Comparison of ENCODE assay signal across 1 cellular context in genomic region chr10:50623299-50624153, GRCh38.
TF ChIP-seq lines count a peak whose summit lies in the region.

Gene SGMS1 (minus strand): TSS chr10:50623956. CDS start chr10:50344114, 279,842 bp downstream.

TF ChIP-seq in HepG2, 621 proteins besides CTCF, POLR2A, EP300 and RAD21 (continued from another document and continues in another):
- TF ChIP-seq, protein P1, sequence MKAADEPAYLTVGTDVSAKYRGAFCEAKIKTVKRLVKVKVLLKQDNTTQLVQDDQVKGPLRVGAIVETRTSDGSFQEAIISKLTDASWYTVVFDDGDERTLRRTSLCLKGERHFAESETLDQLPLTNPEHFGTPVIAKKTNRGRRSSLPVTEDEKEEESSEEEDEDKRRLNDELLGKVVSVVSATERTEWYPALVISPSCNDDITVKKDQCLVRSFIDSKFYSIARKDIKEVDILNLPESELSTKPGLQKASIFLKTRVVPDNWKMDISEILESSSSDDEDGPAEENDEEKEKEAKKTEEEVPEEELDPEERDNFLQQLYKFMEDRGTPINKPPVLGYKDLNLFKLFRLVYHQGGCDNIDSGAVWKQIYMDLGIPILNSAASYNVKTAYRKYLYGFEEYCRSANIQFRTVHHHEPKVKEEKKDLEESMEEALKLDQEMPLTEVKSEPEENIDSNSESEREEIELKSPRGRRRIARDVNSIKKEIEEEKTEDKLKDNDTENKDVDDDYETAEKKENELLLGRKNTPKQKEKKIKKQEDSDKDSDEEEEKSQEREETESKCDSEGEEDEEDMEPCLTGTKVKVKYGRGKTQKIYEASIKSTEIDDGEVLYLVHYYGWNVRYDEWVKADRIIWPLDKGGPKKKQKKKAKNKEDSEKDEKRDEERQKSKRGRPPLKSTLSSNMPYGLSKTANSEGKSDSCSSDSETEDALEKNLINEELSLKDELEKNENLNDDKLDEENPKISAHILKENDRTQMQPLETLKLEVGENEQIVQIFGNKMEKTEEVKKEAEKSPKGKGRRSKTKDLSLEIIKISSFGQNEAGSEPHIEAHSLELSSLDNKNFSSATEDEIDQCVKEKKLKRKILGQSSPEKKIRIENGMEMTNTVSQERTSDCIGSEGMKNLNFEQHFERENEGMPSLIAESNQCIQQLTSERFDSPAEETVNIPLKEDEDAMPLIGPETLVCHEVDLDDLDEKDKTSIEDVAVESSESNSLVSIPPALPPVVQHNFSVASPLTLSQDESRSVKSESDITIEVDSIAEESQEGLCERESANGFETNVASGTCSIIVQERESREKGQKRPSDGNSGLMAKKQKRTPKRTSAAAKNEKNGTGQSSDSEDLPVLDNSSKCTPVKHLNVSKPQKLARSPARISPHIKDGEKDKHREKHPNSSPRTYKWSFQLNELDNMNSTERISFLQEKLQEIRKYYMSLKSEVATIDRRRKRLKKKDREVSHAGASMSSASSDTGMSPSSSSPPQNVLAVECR (CRISPR knock-in tag; IDR thresholded peaks at IDR 0.05; ENCODE audit: borderline replicate concordance): peak; percentile 65
- TF ChIP-seq MEF2D (CRISPR knock-in tag; IDR thresholded peaks at IDR 0.05) (no peak), RFXANK (CRISPR knock-in tag; IDR thresholded peaks at IDR 0.05) (no peak), ZNF232 (CRISPR knock-in tag; IDR thresholded peaks at IDR 0.05; ENCODE audit: borderline replicate concordance) (no peak), SMARCC2 (IDR thresholded peaks at IDR 0.05) (no peak), MIER2 (CRISPR knock-in tag; IDR thresholded peaks at IDR 0.05) (no peak), IRF9 (CRISPR knock-in tag; IDR thresholded peaks at IDR 0.05; ENCODE audit: borderline replicate concordance) (no peak), ARNTL (CRISPR knock-in tag; IDR thresholded peaks at IDR 0.05) (no peak), ZBED4 (CRISPR knock-in tag; IDR thresholded peaks at IDR 0.05; ENCODE audit: borderline replicate concordance) (no peak; the same call in 1 of the 2 replicates), CEBPZ (IDR thresholded peaks at IDR 0.05; ENCODE audit: low read length) (no peak), SMAD3 (CRISPR knock-in tag; IDR thresholded peaks at IDR 0.05) (no peak), ZNF83 (CRISPR knock-in tag; IDR thresholded peaks at IDR 0.05; ENCODE audit: borderline replicate concordance) (no peak), KLF9 (CRISPR knock-in tag; IDR thresholded peaks at IDR 0.05; ENCODE audit: low read depth) (no peak), KDM5A (IDR thresholded peaks at IDR 0.05; ENCODE audit: borderline replicate concordance, low read length) (no peak), NFYC (CRISPR knock-in tag; IDR thresholded peaks at IDR 0.05) (no peak), CCAR2 (optimal IDR thresholded peaks at IDR 0.05; ENCODE audit: low read depth, low read length) (no peak), ZFP36L2 (CRISPR knock-in tag; IDR thresholded peaks at IDR 0.05) (no peak), KDM1A (CRISPR knock-in tag; IDR thresholded peaks at IDR 0.05) (no peak), TFDP2 (CRISPR knock-in tag; IDR thresholded peaks at IDR 0.05) (peak; percentile 82), SNAPC2 (CRISPR knock-in tag; IDR thresholded peaks at IDR 0.05) (no peak), HOXD1 (CRISPR knock-in tag; IDR thresholded peaks at IDR 0.05) (peak; percentile 75; the same call in 1 of the 2 replicates), KDM2A (CRISPR knock-in tag; IDR thresholded peaks at IDR 0.05; ENCODE audit: borderline replicate concordance, low read depth) (peak; percentile 73), HMG20A (CRISPR knock-in tag; IDR thresholded peaks at IDR 0.05; ENCODE audit: borderline replicate concordance) (no peak), ZNF225 (CRISPR knock-in tag; IDR thresholded peaks at IDR 0.05) (no peak), NR2F1 (CRISPR knock-in tag; IDR thresholded peaks at IDR 0.05) (no peak), ZNF747 (CRISPR knock-in tag; IDR thresholded peaks at IDR 0.05; ENCODE audit: borderline replicate concordance) (0 out of 2 replicates have a peak, but pooled peaks have one; percentile 53)
- TF ChIP-seq, protein P2, sequence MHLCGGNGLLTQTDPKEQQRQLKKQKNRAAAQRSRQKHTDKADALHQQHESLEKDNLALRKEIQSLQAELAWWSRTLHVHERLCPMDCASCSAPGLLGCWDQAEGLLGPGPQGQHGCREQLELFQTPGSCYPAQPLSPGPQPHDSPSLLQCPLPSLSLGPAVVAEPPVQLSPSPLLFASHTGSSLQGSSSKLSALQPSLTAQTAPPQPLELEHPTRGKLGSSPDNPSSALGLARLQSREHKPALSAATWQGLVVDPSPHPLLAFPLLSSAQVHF (CRISPR knock-in tag; IDR thresholded peaks at IDR 0.05): no peak
- TF ChIP-seq, protein P3, sequence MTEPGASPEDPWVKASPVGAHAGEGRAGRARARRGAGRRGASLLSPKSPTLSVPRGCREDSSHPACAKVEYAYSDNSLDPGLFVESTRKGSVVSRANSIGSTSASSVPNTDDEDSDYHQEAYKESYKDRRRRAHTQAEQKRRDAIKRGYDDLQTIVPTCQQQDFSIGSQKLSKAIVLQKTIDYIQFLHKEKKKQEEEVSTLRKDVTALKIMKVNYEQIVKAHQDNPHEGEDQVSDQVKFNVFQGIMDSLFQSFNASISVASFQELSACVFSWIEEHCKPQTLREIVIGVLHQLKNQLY (CRISPR knock-in tag; IDR thresholded peaks at IDR 0.05): no peak
- TF ChIP-seq, protein P4, sequence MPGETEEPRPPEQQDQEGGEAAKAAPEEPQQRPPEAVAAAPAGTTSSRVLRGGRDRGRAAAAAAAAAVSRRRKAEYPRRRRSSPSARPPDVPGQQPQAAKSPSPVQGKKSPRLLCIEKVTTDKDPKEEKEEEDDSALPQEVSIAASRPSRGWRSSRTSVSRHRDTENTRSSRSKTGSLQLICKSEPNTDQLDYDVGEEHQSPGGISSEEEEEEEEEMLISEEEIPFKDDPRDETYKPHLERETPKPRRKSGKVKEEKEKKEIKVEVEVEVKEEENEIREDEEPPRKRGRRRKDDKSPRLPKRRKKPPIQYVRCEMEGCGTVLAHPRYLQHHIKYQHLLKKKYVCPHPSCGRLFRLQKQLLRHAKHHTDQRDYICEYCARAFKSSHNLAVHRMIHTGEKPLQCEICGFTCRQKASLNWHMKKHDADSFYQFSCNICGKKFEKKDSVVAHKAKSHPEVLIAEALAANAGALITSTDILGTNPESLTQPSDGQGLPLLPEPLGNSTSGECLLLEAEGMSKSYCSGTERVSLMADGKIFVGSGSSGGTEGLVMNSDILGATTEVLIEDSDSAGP (CRISPR knock-in tag; IDR thresholded peaks at IDR 0.05; ENCODE audit: borderline replicate concordance): no peak; the same call in none of the 2 replicates
- TF ChIP-seq, protein P5, sequence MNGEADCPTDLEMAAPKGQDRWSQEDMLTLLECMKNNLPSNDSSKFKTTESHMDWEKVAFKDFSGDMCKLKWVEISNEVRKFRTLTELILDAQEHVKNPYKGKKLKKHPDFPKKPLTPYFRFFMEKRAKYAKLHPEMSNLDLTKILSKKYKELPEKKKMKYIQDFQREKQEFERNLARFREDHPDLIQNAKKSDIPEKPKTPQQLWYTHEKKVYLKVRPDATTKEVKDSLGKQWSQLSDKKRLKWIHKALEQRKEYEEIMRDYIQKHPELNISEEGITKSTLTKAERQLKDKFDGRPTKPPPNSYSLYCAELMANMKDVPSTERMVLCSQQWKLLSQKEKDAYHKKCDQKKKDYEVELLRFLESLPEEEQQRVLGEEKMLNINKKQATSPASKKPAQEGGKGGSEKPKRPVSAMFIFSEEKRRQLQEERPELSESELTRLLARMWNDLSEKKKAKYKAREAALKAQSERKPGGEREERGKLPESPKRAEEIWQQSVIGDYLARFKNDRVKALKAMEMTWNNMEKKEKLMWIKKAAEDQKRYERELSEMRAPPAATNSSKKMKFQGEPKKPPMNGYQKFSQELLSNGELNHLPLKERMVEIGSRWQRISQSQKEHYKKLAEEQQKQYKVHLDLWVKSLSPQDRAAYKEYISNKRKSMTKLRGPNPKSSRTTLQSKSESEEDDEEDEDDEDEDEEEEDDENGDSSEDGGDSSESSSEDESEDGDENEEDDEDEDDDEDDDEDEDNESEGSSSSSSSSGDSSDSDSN (CRISPR knock-in tag; IDR thresholded peaks at IDR 0.05): peak; percentile 88; the same call in 1 of the 2 replicates
- TF ChIP-seq, protein P6, sequence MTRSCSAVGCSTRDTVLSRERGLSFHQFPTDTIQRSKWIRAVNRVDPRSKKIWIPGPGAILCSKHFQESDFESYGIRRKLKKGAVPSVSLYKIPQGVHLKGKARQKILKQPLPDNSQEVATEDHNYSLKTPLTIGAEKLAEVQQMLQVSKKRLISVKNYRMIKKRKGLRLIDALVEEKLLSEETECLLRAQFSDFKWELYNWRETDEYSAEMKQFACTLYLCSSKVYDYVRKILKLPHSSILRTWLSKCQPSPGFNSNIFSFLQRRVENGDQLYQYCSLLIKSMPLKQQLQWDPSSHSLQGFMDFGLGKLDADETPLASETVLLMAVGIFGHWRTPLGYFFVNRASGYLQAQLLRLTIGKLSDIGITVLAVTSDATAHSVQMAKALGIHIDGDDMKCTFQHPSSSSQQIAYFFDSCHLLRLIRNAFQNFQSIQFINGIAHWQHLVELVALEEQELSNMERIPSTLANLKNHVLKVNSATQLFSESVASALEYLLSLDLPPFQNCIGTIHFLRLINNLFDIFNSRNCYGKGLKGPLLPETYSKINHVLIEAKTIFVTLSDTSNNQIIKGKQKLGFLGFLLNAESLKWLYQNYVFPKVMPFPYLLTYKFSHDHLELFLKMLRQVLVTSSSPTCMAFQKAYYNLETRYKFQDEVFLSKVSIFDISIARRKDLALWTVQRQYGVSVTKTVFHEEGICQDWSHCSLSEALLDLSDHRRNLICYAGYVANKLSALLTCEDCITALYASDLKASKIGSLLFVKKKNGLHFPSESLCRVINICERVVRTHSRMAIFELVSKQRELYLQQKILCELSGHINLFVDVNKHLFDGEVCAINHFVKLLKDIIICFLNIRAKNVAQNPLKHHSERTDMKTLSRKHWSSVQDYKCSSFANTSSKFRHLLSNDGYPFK (CRISPR knock-in tag; IDR thresholded peaks at IDR 0.05; ENCODE audit: borderline replicate concordance): no peak; the same call in 1 of the 2 replicates
